27 cellular contexts compared by ENCODE assay signal in the genomic region with DNA sequence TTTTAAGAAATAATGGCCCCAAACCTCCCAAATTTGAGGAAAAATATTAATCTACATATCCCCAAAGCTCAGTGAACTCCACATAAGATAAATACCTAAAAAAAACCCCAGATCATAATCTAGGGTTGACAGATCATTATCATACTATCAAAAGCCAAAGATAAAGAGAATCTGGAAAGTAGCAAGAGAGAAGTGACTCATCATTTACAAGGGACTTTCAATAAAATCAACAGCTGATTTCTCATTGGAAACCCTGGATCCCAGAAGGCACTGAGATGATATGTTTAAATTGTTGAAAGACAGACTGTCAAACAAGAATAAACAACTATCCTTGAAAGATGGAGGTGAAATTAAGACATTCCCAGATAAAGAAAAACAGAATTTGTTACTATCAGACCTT.
"Had no signal": no experiment of that assay in that cellular context is flagged by ENCODE, and none has a peak within 500 bp of the region (broad histone marks: within the 10 kb centered on the region; RNA-seq: fewer than 3 reads in every experiment).

No MANE protein-coding gene starts in this region.

- H3K4me3 ChIP-seq: breast epithelium, pancreas, psoas muscle, tibial nerve had no signal

- H3K27ac ChIP-seq: breast epithelium, pancreas, psoas muscle, tibial nerve, VCaP had no signal

- H3K27me3 ChIP-seq: breast epithelium, pancreas, tibial nerve had no signal

- H3K36me3 ChIP-seq: breast epithelium, pancreas, tibial nerve had no signal

- FAIRE-seq: endothelial cell of umbilical vein, pancreas, TTC549 had no signal

- H3K9me3 ChIP-seq: pancreas had no signal

- ATAC-seq: activated naive CD8-positive, alpha-beta T cell treated with anti-CD3 and anti-CD28 coated beads, Interleukin-2, amount 50 U/mL, for 24 hours; left colon; naive thymus-derived CD8-positive, alpha-beta T cell; pancreas; psoas muscle had no signal

- H3K4me1 ChIP-seq: breast epithelium, pancreas, psoas muscle, tibial nerve had no signal

- DNase-seq: activated CD4-positive, alpha-beta T cell treated with anti-CD3 and anti-CD28 coated beads for 4 hours; activated CD4-positive, alpha-beta T cell treated with anti-CD3 and anti-CD28 coated beads, Interleukin-2, amount 50 U/mL, for 4 hours; activated gamma-delta T cell; activated naive CD4-positive, alpha-beta T cell treated with anti-CD3 and anti-CD28 coated beads, Interleukin-2, amount 50 U/mL, for 16 hours; activated naive CD8-positive, alpha-beta T cell treated with anti-CD3 and anti-CD28 coated beads, Interleukin-2, amount 50 U/mL, for 24 hours; activated T-cell treated with anti-CD3 and anti-CD28 coated beads for 4 hours; amygdala; central memory CD4-positive, alpha-beta T cell; foreskin fibroblast; head of caudate nucleus; hippocampal formation; kidney; left colon; midbrain; naive thymus-derived CD8-positive, alpha-beta T cell; nucleus accumbens; pancreas; psoas muscle; stimulated activated CD4-positive, alpha-beta T cell treated with anti-CD3 and anti-CD28 coated beads, Interleukin-15, amount 100 ng/mL, for 24 hours; stimulated activated CD4-positive, alpha-beta T cell treated with anti-CD3 and anti-CD28 coated beads, Interleukin-2, amount 100 ng/mL, for 24 hours; stimulated activated naive CD4-positive, alpha-beta T cell treated with Interleukin-2 at 50 U/mL for 16 hours; T-helper 9 cell had no signal
